In genomic region chr1:174044418-174045222, GRCh38 we compare ENCODE assay signal across 24 cellular contexts. TPM values are rescaled to one million over a fixed set of nuclear protein-coding genes. Genes with fewer than 3 reads are reported as not detected.
A peak's percentile ranks its signal among the peaks of the same experiment; 100 is the strongest.
DNase-seq lines count a peak whose midpoint lies in the region; ATAC-seq, FAIRE-seq and TF ChIP-seq lines count a peak whose summit lies in the region.
"Had no signal": no experiment of that assay in that cellular context is flagged by ENCODE, and none has a peak within 500 bp of the region (broad histone marks: within the 10 kb centered on the region; RNA-seq: fewer than 3 reads in every experiment).

No MANE protein-coding gene starts in this region.

- H3K9me3 ChIP-seq in small intestine (ENCODE audit: control insufficient read depth, low read depth): no peaks in the 10 kb centered on the region

- H3K27ac Mint-ChIP-seq in activated CD4-positive, alpha-beta T cell treated with anti-CD3 and anti-CD28 coated beads for 36 hours: no peak overlapping the region
- H3K27ac Mint-ChIP-seq: CD8-positive, alpha-beta memory T cell had no signal

- no peak for TF ChIP-seq CTCF in epithelial cell of esophagus (IDR thresholded peaks at IDR 0.05; ENCODE audit: insufficient read depth, low read depth, low read length, missing control alignments)

- intact Hi-C loops in activated CD4-positive, alpha-beta T cell treated with anti-CD3 and anti-CD28 coated beads for 36 hours (cut with DNase I, micrococcal nuclease): no loop called here

- WGBS in small intestine, 3 donors: 45 to 52% (median 48%) methylated on average over 4 of the region's 4 CpGs

- H3K4me3 Mint-ChIP-seq in activated CD4-positive, alpha-beta T cell treated with anti-CD3 and anti-CD28 coated beads for 36 hours: no peak overlapping the region
- H3K4me3 Mint-ChIP-seq: CD8-positive, alpha-beta memory T cell had no signal

- no peak for DNase-seq in activated CD4-positive, alpha-beta T cell treated with anti-CD3 and anti-CD28 coated beads for 36 hours
- DNase-seq in activated CD4-positive, alpha-beta T cell treated with anti-CD3 and anti-CD28 coated beads for 1 hour: no peak
- DNase-seq in NCI-H69 (lab: John Stamatoyannopoulos, UW) (peak; percentile 21), epithelial cell of esophagus (ENCODE audit: low read depth) (peak; percentile 29), small intestine (peak; percentile 17), DMS 273 (lab: John Stamatoyannopoulos, UW; ENCODE audit: unreplicated experiment) (no peak), NCI-H526 treated with DMSO at 0.1 percent for 48 hours (lab: John Stamatoyannopoulos, UW) (no peak)
- DNase-seq in activated CD8-positive, alpha-beta memory T cell treated with anti-CD3 and anti-CD28 coated beads for 24 hours: no peak
- DNase-seq: AML-193; Calu3; CD8-positive, alpha-beta memory T cell; DMS53; GF-D8; KBM-7; MM.1S; NCI-H1048; NCI-H146; NCI-H2029 treated with DMSO at 0.1 percent for 48 hours; NCI-H226; NCI-H524; PC-3; Right ventricle myocardium superior had no signal

- POLR2A ChIA-PET in activated CD4-positive, alpha-beta T cell treated with anti-CD3 and anti-CD28 coated beads for 36 hours (lab: Charles Lee): no interaction called here

- peak; percentile 55 for ATAC-seq in activated CD4-positive, alpha-beta T cell treated with anti-CD3 and anti-CD28 coated beads for 36 hours
- ATAC-seq: PC-3 had no signal

- H3K9me3 Mint-ChIP-seq in activated CD4-positive, alpha-beta T cell treated with anti-CD3 and anti-CD28 coated beads for 36 hours (ENCODE audit: low read depth): no peaks in the 10 kb centered on the region
- H3K9me3 Mint-ChIP-seq: CD8-positive, alpha-beta memory T cell had no signal

- no peak for FAIRE-seq in small intestine (lab: Jason Lieb, UNC)
- FAIRE-seq: H54 had no signal

- H3K36me3 Mint-ChIP-seq in activated CD4-positive, alpha-beta T cell treated with anti-CD3 and anti-CD28 coated beads for 36 hours (ENCODE audit: low read depth): no peaks in the 10 kb centered on the region
- H3K36me3 Mint-ChIP-seq: CD8-positive, alpha-beta memory T cell had no signal

- no peaks in the 10 kb centered on the region for H3K27me3 ChIP-seq in small intestine (ENCODE audit: control insufficient read depth in 2 of 2, insufficient read depth in 2 of 2, low read length in 2 of 2)

- no peaks in the 10 kb centered on the region for H3K27me3 Mint-ChIP-seq in activated CD4-positive, alpha-beta T cell treated with anti-CD3 and anti-CD28 coated beads for 36 hours
- H3K27me3 Mint-ChIP-seq: CD8-positive, alpha-beta memory T cell had no signal

- CTCF ChIA-PET in activated CD4-positive, alpha-beta T cell treated with anti-CD3 and anti-CD28 coated beads for 36 hours (lab: Charles Lee): interaction anchor here (1.2 kb wide), 1 partner anchor 13 kb away, joined by 4 read pairs; no protein-coding TSS in a partner anchor

- peaks cover 5% of the 10 kb centered on the region for H3K4me1 Mint-ChIP-seq in activated CD4-positive, alpha-beta T cell treated with anti-CD3 and anti-CD28 coated beads for 36 hours

- H3K4me1 ChIP-seq in small intestine (ENCODE audit: control insufficient read depth in 2 of 2, insufficient read depth in 1 of 2, low read depth in 1 of 2, low read length in 1 of 2): no peaks in the 10 kb centered on the region

- H3K27ac ChIP-seq in small intestine (ENCODE audit: low read depth in 1 of 2, low read length in 1 of 2): no peak overlapping the region
- H3K27ac ChIP-seq: C4-2B had no signal

- no peaks in the 10 kb centered on the region for H3K36me3 ChIP-seq in small intestine (ENCODE audit: control insufficient read depth in 2 of 2, insufficient read depth in 2 of 2, low read length in 2 of 2)

- H3K4me3 ChIP-seq in epithelial cell of esophagus (ENCODE audit: low read length): no peak overlapping the region
- H3K4me3 ChIP-seq in small intestine (ENCODE audit: low read depth in 1 of 2, low read length in 2 of 2): no peak overlapping the region

RNA-seq across cellular contexts. Expression of gene RC3H1, which starts 22.5 kb away (rescaled TPM):
- total RNA-seq in activated CD4-positive, alpha-beta T cell treated with anti-CD3 and anti-CD28 coated beads for 36 hours: 10 to 100 TPM; 27.3 to 37.0 TPM
- polyA plus RNA-seq in small intestine: 1 to 10 TPM; 2.4 to 5.8 (median 2.9) TPM

Comparison
In these comparisons a context has a peak if more than half of its experiments do, and no peak if none do; other contexts are left out.
1. DNase-seq: peak in NCI-H69 (single experiment), epithelial cell of esophagus (single experiment) and small intestine (single experiment); none in activated CD4-positive, alpha-beta T cell treated with anti-CD3 and anti-CD28 coated beads for 36 hours (single experiment), activated CD4-positive, alpha-beta T cell treated with anti-CD3 and anti-CD28 coated beads for 1 hour (single experiment), activated CD8-positive, alpha-beta memory T cell treated with anti-CD3 and anti-CD28 coated beads for 24 hours (single experiment), DMS 273 (single experiment) and NCI-H526 treated with DMSO at 0.1 percent for 48 hours (single experiment).